ENCODE assay signal across 9 cellular contexts in genomic region chr11:114440971-114441810, GRCh38. TPM values are rescaled to one million over a fixed set of nuclear protein-coding genes. Genes with fewer than 3 reads are reported as not detected.
A peak's percentile ranks its signal among the peaks of the same experiment; 100 is the strongest.
DNase-seq lines count a peak whose midpoint lies in the region; ATAC-seq and TF ChIP-seq lines count a peak whose summit lies in the region.
"Had no signal": no experiment of that assay in that cellular context is flagged by ENCODE, and none has a peak within 500 bp of the region (broad histone marks: within the 10 kb centered on the region; RNA-seq: fewer than 3 reads in every experiment).

No MANE protein-coding gene starts in this region.

- ATAC-seq in SK-N-SH treated with all-trans-retinoic acid at 6 μM for 48 hours = no peak
- ATAC-seq in effector memory CD8-positive, alpha-beta T cell (replicated peaks) = no peak
- no peak for ATAC-seq in GM21390 (IDR thresholded peaks at IDR 0.05; ENCODE audit: unreplicated experiment)

- H2AFZ ChIP-seq in SK-N-SH (ENCODE audit: low read depth) = no peak overlapping the region

- CTCF ChIA-PET in SK-N-SH (lab: Yijun Ruan, JAX) = interaction anchor here (1.1 kb wide), 1 partner anchor 94 kb away, joined by 3 read pairs; no protein-coding TSS in a partner anchor

- 84% methylated on average over 8 of the region's 8 CpGs for WGBS in SK-N-SH (ENCODE audit: low lambda C conversion rate)

- H3K9me3 ChIP-seq in SK-N-SH = no peaks in the 10 kb centered on the region

- no peak for DNase-seq in SK-N-SH
- peak; percentile 81 for DNase-seq in NCI-H524 treated with DMSO at 0.1 percent for 48 hours (lab: John Stamatoyannopoulos, UW)
- DNase-seq in effector memory CD8-positive, alpha-beta T cell = no peak
- DNase-seq in skeletal muscle cell (ENCODE audit: low read depth) = no peak
- no peak for DNase-seq in islet precursor cell
- DNase-seq in MV-4-11 (lab: John Stamatoyannopoulos, UW) = no peak
- DNase-seq: effector memory CD4-positive, alpha-beta T cell had no signal

- no peaks in the 10 kb centered on the region for H3K27me3 ChIP-seq in SK-N-SH (ENCODE audit: insufficient read depth)

- peak overlapping the region; percentile 5 to 94 for H3K4me3 Mint-ChIP-seq in effector memory CD8-positive, alpha-beta T cell

- TF ChIP-seq RAD21 in SK-N-SH (IDR thresholded peaks at IDR 0.05; ENCODE audit: low read length) = no peak

- peaks cover 10% of the 10 kb centered on the region for H3F3A ChIP-seq in SK-N-SH (replicated peaks; ENCODE audit: insufficient read depth)

- no peak for TF ChIP-seq EP300 in SK-N-SH (IDR thresholded peaks at IDR 0.05; ENCODE audit: borderline replicate concordance in 1 of 2, low read depth in 1 of 2, low read length in 1 of 2)

- peaks cover 20 to 30% of the 10 kb centered on the region in 2 donors for H3K4me1 Mint-ChIP-seq in effector memory CD8-positive, alpha-beta T cell (ENCODE audit: low read depth in 2 of 2)

- no peaks in the 10 kb centered on the region for H3K9me3 Mint-ChIP-seq in effector memory CD8-positive, alpha-beta T cell

- H4K20me1 ChIP-seq in SK-N-SH (ENCODE audit: insufficient read depth) = peaks cover 7% of the 10 kb centered on the region; the same call in 1 of the 2 replicates

- no peak for TF ChIP-seq CTCF in SK-N-SH (IDR thresholded peaks at IDR 0.05)

- peaks cover 25 to 30% of the 10 kb centered on the region in 2 experiments for H3K36me3 ChIP-seq in SK-N-SH (replicated peaks in 1 of 2; ENCODE audit: control insufficient read depth in 1 of 2, insufficient read depth in 2 of 2, low read length in 1 of 2)

- peak overlapping the region; percentile 90 to 100; a peak in 3 of 4 replicates for H3K4me3 ChIP-seq in SK-N-SH (ENCODE audit: low read depth in 2 of 2, low read length in 1 of 2)
- H3K4me3 ChIP-seq in skeletal muscle cell (ENCODE audit: low read depth, low read length) = peak overlapping the region; percentile 91

- POLR2A ChIA-PET in SK-N-SH (lab: Yijun Ruan, JAX) = interaction anchor here (0.6 kb wide), 1 partner anchor 760 kb away, joined by 3 read pairs; no protein-coding TSS in a partner anchor

- no peaks in the 10 kb centered on the region for H3K9me2 ChIP-seq in SK-N-SH

- peak overlapping the region in 1 of 2 experiments; percentile 92; a peak in 3 of 4 replicates for H3K27ac ChIP-seq in SK-N-SH (ENCODE audit: low read depth in 2 of 2, low read length in 1 of 2)

- H3K27me3 Mint-ChIP-seq in effector memory CD8-positive, alpha-beta T cell = no peaks in the 10 kb centered on the region

- no peak overlapping the region for H3K27ac Mint-ChIP-seq in effector memory CD8-positive, alpha-beta T cell

- H3K4me1 ChIP-seq in SK-N-SH (ENCODE audit: control insufficient read depth in 1 of 2, insufficient read depth in 2 of 2, low read depth in 1 of 2, low read length in 1 of 2) = peaks cover 12% of the 10 kb centered on the region in 2 experiments; a peak in 3 of 4 replicates

- H3K36me3 Mint-ChIP-seq in effector memory CD8-positive, alpha-beta T cell (ENCODE audit: insufficient read depth) = peaks cover 7% of the 10 kb centered on the region

- H3K79me2 ChIP-seq in SK-N-SH (ENCODE audit: insufficient read depth) = peaks cover 70% of the 10 kb centered on the region

- peak overlapping the region; percentile 86 for H3K4me2 ChIP-seq in SK-N-SH

- H3K9ac ChIP-seq in SK-N-SH = peak overlapping the region; percentile 84; the same call in 1 of the 2 replicates

TF ChIP-seq in SK-N-SH, 30 proteins besides CTCF, POLR2A, EP300 and RAD21 (continues in another document):
- TF ChIP-seq FOXJ3 (CRISPR knock-in tag; IDR thresholded peaks at IDR 0.05) = no peak
- TF ChIP-seq YY1 (IDR thresholded peaks at IDR 0.05; ENCODE audit: low read depth) = no peak
- TF ChIP-seq, protein P1, sequence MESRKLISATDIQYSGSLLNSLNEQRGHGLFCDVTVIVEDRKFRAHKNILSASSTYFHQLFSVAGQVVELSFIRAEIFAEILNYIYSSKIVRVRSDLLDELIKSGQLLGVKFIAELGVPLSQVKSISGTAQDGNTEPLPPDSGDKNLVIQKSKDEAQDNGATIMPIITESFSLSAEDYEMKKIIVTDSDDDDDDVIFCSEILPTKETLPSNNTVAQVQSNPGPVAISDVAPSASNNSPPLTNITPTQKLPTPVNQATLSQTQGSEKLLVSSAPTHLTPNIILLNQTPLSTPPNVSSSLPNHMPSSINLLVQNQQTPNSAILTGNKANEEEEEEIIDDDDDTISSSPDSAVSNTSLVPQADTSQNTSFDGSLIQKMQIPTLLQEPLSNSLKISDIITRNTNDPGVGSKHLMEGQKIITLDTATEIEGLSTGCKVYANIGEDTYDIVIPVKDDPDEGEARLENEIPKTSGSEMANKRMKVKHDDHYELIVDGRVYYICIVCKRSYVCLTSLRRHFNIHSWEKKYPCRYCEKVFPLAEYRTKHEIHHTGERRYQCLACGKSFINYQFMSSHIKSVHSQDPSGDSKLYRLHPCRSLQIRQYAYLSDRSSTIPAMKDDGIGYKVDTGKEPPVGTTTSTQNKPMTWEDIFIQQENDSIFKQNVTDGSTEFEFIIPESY (IDR thresholded peaks at IDR 0.05; ENCODE audit: borderline replicate concordance, low read depth) = no peak
- TF ChIP-seq POLR2AphosphoS5 (IDR thresholded peaks at IDR 0.05; ENCODE audit: low read depth, low read length) = no peak
- no peak for TF ChIP-seq TEAD4 (IDR thresholded peaks at IDR 0.05; ENCODE audit: borderline replicate concordance, insufficient read depth)
- TF ChIP-seq, protein P2, sequence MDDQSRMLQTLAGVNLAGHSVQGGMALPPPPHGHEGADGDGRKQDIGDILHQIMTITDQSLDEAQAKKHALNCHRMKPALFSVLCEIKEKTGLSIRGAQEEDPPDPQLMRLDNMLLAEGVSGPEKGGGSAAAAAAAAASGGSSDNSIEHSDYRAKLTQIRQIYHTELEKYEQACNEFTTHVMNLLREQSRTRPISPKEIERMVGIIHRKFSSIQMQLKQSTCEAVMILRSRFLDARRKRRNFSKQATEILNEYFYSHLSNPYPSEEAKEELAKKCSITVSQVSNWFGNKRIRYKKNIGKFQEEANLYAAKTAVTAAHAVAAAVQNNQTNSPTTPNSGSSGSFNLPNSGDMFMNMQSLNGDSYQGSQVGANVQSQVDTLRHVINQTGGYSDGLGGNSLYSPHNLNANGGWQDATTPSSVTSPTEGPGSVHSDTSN (IDR thresholded peaks at IDR 0.05) = no peak
- TF ChIP-seq ELF1 (IDR thresholded peaks at IDR 0.05) = no peak

TF ChIP-seq in SK-N-SH treated with all-trans-retinoic acid at 6 μM for 48 hours, 23 proteins besides CTCF, POLR2A, EP300 and RAD21 (continues in another document):
- no peak for TF ChIP-seq ARNTL (CRISPR knock-in tag; IDR thresholded peaks at IDR 0.05; ENCODE audit: borderline replicate concordance, low read depth)
- no peak for TF ChIP-seq PATZ1 (CRISPR knock-in tag; IDR thresholded peaks at IDR 0.05; ENCODE audit: borderline replicate concordance)
- TF ChIP-seq ZNF565 (CRISPR knock-in tag; conservative IDR thresholded peaks at IDR 0.05; ENCODE audit: low read depth) = no peak
- TF ChIP-seq CREB5 (CRISPR knock-in tag; IDR thresholded peaks at IDR 0.05; ENCODE audit: low read depth) = no peak
- TF ChIP-seq BACH2 (CRISPR knock-in tag; IDR thresholded peaks at IDR 0.05; ENCODE audit: borderline replicate concordance) = no peak
- no peak for TF ChIP-seq TOX (CRISPR knock-in tag; IDR thresholded peaks at IDR 0.05; ENCODE audit: borderline replicate concordance)
- no peak for TF ChIP-seq ESRRG (CRISPR knock-in tag; IDR thresholded peaks at IDR 0.05)

RNA-seq across cellular contexts. Expression of gene REXO2, which starts 1.9 kb away (rescaled TPM):
- polyA plus RNA-seq in SK-N-SH (2012; rRNA removed) = 386 and 419 TPM in 2 replicates
- 408 and 424 TPM in 2 replicates for polyA plus RNA-seq in SK-N-SH (2012; cell fraction: cytosol; rRNA removed)
- 132 and 197 TPM in 2 replicates for polyA plus RNA-seq in SK-N-SH (2012; cell fraction: nucleus; rRNA removed)

RNA-seq across cellular contexts. Expression of gene RBM7, which starts 40.7 kb away (rescaled TPM):
- 19.5 and 22.4 TPM in 2 replicates for polyA plus RNA-seq in SK-N-SH (2012; rRNA removed)
- 22.3 and 25.0 TPM in 2 replicates for polyA plus RNA-seq in SK-N-SH (2012; cell fraction: cytosol; rRNA removed)
- polyA plus RNA-seq in SK-N-SH (2012; cell fraction: nucleus; rRNA removed) = 5.0 and 14.9 TPM in 2 replicates

RNA-seq across cellular contexts. Expression of gene C11orf71, which starts 40.9 kb away (rescaled TPM):
- polyA plus RNA-seq in SK-N-SH (2012; rRNA removed) = 7.8 and 8.4 TPM in 2 replicates
- 6.1 and 6.3 TPM in 2 replicates for polyA plus RNA-seq in SK-N-SH (2012; cell fraction: cytosol; rRNA removed)
- 10.5 and 20.8 TPM in 2 replicates for polyA plus RNA-seq in SK-N-SH (2012; cell fraction: nucleus; rRNA removed)
